1 cellular context compared by ENCODE assay signal in the genomic region with DNA sequence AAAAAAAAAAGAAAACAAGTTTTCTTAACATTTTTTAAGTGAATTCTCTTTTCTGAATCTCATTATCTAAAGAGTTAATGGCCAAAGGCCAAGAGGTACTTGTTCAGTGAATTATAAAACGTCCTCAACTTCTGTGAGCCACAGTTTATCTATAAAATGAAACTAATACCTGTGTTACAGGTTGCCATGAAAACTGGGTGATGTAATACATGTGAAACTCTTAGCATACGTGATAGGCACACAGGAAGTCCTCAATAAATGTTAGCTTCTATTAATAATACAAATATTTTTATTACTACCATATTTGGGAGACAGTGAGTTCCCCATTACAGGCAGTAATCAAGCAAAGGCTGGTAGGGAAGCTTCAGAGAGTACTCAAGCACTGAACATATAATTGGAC.
TF ChIP-seq lines count a peak whose summit lies in the region.

No MANE protein-coding gene starts in this region.

TF ChIP-seq in K562, 482 proteins besides CTCF, POLR2A, EP300 and RAD21:
- TF ChIP-seq CEBPG (CRISPR knock-in tag; IDR thresholded peaks at IDR 0.05) (no peak), CEBPG (tag; conservative IDR thresholded peaks at IDR 0.05 in 1 of 2, IDR thresholded peaks at IDR 0.05 in 1 of 2) (peak in 1 of 2 experiments; percentile 74; a peak in 2 of 4 replicates), PHTF2 (CRISPR knock-in tag; IDR thresholded peaks at IDR 0.05) (no peak)
- TF ChIP-seq, protein P1, sequence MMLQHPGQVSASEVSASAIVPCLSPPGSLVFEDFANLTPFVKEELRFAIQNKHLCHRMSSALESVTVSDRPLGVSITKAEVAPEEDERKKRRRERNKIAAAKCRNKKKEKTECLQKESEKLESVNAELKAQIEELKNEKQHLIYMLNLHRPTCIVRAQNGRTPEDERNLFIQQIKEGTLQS (IDR thresholded peaks at IDR 0.05), result peak; percentile 34; the same call in 1 of the 2 replicates
- TF ChIP-seq, protein P1 (CRISPR knock-in tag; conservative IDR thresholded peaks at IDR 0.05), result no peak
